In genomic region chr12:116497051-116497529, GRCh38 we compare ENCODE assay signal across 1 cellular context.
TF ChIP-seq lines count a peak whose summit lies in the region.

No MANE protein-coding gene starts in this region.

TF ChIP-seq in K562, 482 proteins besides CTCF, POLR2A, EP300 and RAD21 (continued from another document):
- TF ChIP-seq MGA (IDR thresholded peaks at IDR 0.05) (no peak), ZNF354B (CRISPR knock-in tag; IDR thresholded peaks at IDR 0.05) (no peak), POLR2AphosphoS2 (IDR thresholded peaks at IDR 0.05; ENCODE audit: low read length) (no peak), ZNF592 (IDR thresholded peaks at IDR 0.05) (no peak)
TF ChIP-seq in K562: peak in this region for 0.
